In genomic region chr22:45804986-45805325, GRCh38 we compare ENCODE assay signal across 11 cellular contexts.
DNase-seq lines count a peak whose midpoint lies in the region; ATAC-seq and TF ChIP-seq lines count a peak whose summit lies in the region.
"Had no signal": no experiment of that assay in that cellular context is flagged by ENCODE, and none has a peak within 500 bp of the region (broad histone marks: within the 10 kb centered on the region; RNA-seq: fewer than 3 reads in every experiment).

No MANE protein-coding gene starts in this region.

- H3K27me3 Mint-ChIP-seq in activated CD4-positive, alpha-beta T cell treated with anti-CD3 and anti-CD28 coated beads for 36 hours = no peaks in the 10 kb centered on the region

- POLR2A ChIA-PET in HCT116 (lab: Charles Lee) (no interaction called here), Panc1 (lab: Charles Lee) (no interaction called here)
- POLR2A ChIA-PET in activated CD4-positive, alpha-beta T cell treated with anti-CD3 and anti-CD28 coated beads for 36 hours (lab: Charles Lee) = no interaction called here

- H3K4me3 ChIP-seq in HCT116 (replicated peaks in 1 of 2; ENCODE audit: low read depth in 1 of 2, low read length in 2 of 2) = peak overlapping the region in 1 of 2 experiments; percentile 24; a peak in 1 of 4 replicates
- H3K4me3 ChIP-seq in Panc1 (ENCODE audit: low read depth in 2 of 2, low read length in 2 of 2) = no peak overlapping the region
- no peak overlapping the region for H3K4me3 ChIP-seq in skeletal muscle cell (ENCODE audit: low read depth, low read length)
- no peak overlapping the region for H3K4me3 ChIP-seq in uterus

- H3K9me3 ChIP-seq in HCT116 (ENCODE audit: control insufficient read depth in 1 of 2, insufficient read depth in 1 of 2, low read depth in 1 of 2, low read length in 2 of 2) (no peaks in the 10 kb centered on the region), Panc1 (ENCODE audit: control insufficient read depth, insufficient read depth, low read depth, low read length) (no peaks in the 10 kb centered on the region), uterus (no peaks in the 10 kb centered on the region)

- H3K27ac Mint-ChIP-seq in activated CD4-positive, alpha-beta T cell treated with anti-CD3 and anti-CD28 coated beads for 36 hours = no peak overlapping the region
- H3K27ac Mint-ChIP-seq: activated T-helper 1 cell treated with anti-CD3 and anti-CD28 coated beads, Interleukin-12 subunit alpha, Interleukin-12 subunit beta, Interleukin-2, Interleukin-4 antibody, amounts not matched to agents 30 ng/mL and 10 ng/mL and 1 ng/mL, durations not matched to agents 14 hours and 24 hours and 36 hours; endodermal cell had no signal

- H3K4me2 ChIP-seq in HCT116 (ENCODE audit: low read length) = peak overlapping the region; percentile 69

- H3K9me2 ChIP-seq in HCT116 (ENCODE audit: insufficient read depth) = no peaks in the 10 kb centered on the region

- peaks cover 25% of the 10 kb centered on the region for H3K36me3 Mint-ChIP-seq in activated CD4-positive, alpha-beta T cell treated with anti-CD3 and anti-CD28 coated beads for 36 hours (ENCODE audit: low read depth)

- H3K36me3 ChIP-seq in HCT116 (ENCODE audit: control insufficient read depth in 1 of 2, insufficient read depth in 2 of 2, low read length in 2 of 2) (peaks cover 0 to 5% of the 10 kb centered on the region in 2 experiments; a peak in 1 of 4 replicates), Panc1 (ENCODE audit: control insufficient read depth, insufficient read depth, low read length) (no peaks in the 10 kb centered on the region; the same call in 1 of the 2 replicates), uterus (no peaks in the 10 kb centered on the region)

- no peak overlapping the region for H3K4me3 Mint-ChIP-seq in activated CD4-positive, alpha-beta T cell treated with anti-CD3 and anti-CD28 coated beads for 36 hours
- H3K4me3 Mint-ChIP-seq: activated T-helper 1 cell treated with anti-CD3 and anti-CD28 coated beads, Interleukin-12 subunit alpha, Interleukin-12 subunit beta, Interleukin-2, Interleukin-4 antibody, amounts not matched to agents 30 ng/mL and 10 ng/mL and 1 ng/mL, durations not matched to agents 14 hours and 24 hours and 36 hours; endodermal cell had no signal

- H2AFZ ChIP-seq in HCT116 (ENCODE audit: low read depth, low read length, poor library complexity, severe bottlenecking) = no peak overlapping the region

- intact Hi-C loops in HCT116 (cut with micrococcal nuclease) = no loop called here
- intact Hi-C loops in Panc1 (cut with micrococcal nuclease; ENCODE audit: unreplicated experiment) = no loop called here
- intact Hi-C loops in activated CD4-positive, alpha-beta T cell treated with anti-CD3 and anti-CD28 coated beads for 36 hours (cut with DNase I, micrococcal nuclease) = no loop called here
- intact Hi-C loops in uterus (cut with DNase I; ENCODE audit: low total_unique reads) = no loop called here

- TF ChIP-seq POLR2A in HCT116 (IDR thresholded peaks at IDR 0.05; ENCODE audit: borderline replicate concordance, extremely low read depth, insufficient read depth, insufficient read length) (no peak), uterus (IDR thresholded peaks at IDR 0.05) (no peak)

- BruUV-seq in HCT116 (replicated peaks; lab: Mats Ljungman, UMichigan) (no TSS peak), Panc1 (replicated peaks; lab: Mats Ljungman, UMichigan) (no TSS peak)

- CTCF ChIA-PET in HCT116 (lab: Charles Lee) = no interaction called here
- CTCF ChIA-PET in Panc1 (lab: Charles Lee) = no interaction called here
- CTCF ChIA-PET in activated CD4-positive, alpha-beta T cell treated with anti-CD3 and anti-CD28 coated beads for 36 hours (lab: Charles Lee) = no interaction called here

- RAD21 ChIA-PET in HCT116 (lab: Charles Lee; ENCODE audit: low non-redundant PET in 1 of 2, low total read pairs in 2 of 2, uncharacterized antibody in 2 of 2, unreplicated experiment in 2 of 2) = no interaction called here

- H3K9me3 Mint-ChIP-seq in activated CD4-positive, alpha-beta T cell treated with anti-CD3 and anti-CD28 coated beads for 36 hours (ENCODE audit: low read depth) = no peaks in the 10 kb centered on the region
- H3K9me3 Mint-ChIP-seq: activated T-helper 1 cell treated with anti-CD3 and anti-CD28 coated beads, Interleukin-12 subunit alpha, Interleukin-12 subunit beta, Interleukin-2, Interleukin-4 antibody, amounts not matched to agents 30 ng/mL and 10 ng/mL and 1 ng/mL, durations not matched to agents 14 hours and 24 hours and 36 hours had no signal

- H3K4me1 Mint-ChIP-seq in activated CD4-positive, alpha-beta T cell treated with anti-CD3 and anti-CD28 coated beads for 36 hours = no peaks in the 10 kb centered on the region

- H3K27ac ChIP-seq in HCT116 (ENCODE audit: low read depth, low read length) (peak overlapping the region; percentile 27; the same call in 1 of the 2 replicates), Panc1 (ENCODE audit: low read length) (no peak overlapping the region), epithelial cell of prostate (peak overlapping the region; percentile 61), uterus (no peak overlapping the region)

- peaks cover 17 to 24% of the 10 kb centered on the region in 2 experiments for H3K4me1 ChIP-seq in HCT116 (ENCODE audit: control insufficient read depth in 1 of 2, insufficient read depth in 2 of 2, low read length in 2 of 2)
- no peaks in the 10 kb centered on the region; the same call in 1 of the 2 replicates for H3K4me1 ChIP-seq in Panc1 (ENCODE audit: control insufficient read depth, insufficient read depth, low read length)
- H3K4me1 ChIP-seq in uterus = no peaks in the 10 kb centered on the region

- H3K9ac ChIP-seq in HCT116 (ENCODE audit: low read length) = no peak overlapping the region

- in situ Hi-C loops in Panc1 (cut with HindIII; ENCODE audit: low pct_unique_long_range_greater_than_20kb, low sequenced_read_pairs) = no loop called here

- no peaks in the 10 kb centered on the region for H3K79me2 ChIP-seq in HCT116 (ENCODE audit: insufficient read depth, low read length)

- ATAC-seq in HCT116 = peak; percentile 95
- ATAC-seq in Panc1 = peak; percentile 88
- ATAC-seq in activated CD4-positive, alpha-beta T cell treated with anti-CD3 and anti-CD28 coated beads for 36 hours = no peak
- no peak for ATAC-seq in HG02798 (IDR thresholded peaks at IDR 0.05; ENCODE audit: poor library complexity, unreplicated experiment)

- TF ChIP-seq CTCF in HCT116 (IDR thresholded peaks at IDR 0.05 in 2 of 3, conservative IDR thresholded peaks at IDR 0.05 in 1 of 3; ENCODE audit: borderline replicate concordance in 1 of 3, insufficient read depth in 1 of 3, low read depth in 2 of 3, low read length in 2 of 3) (no peak), Panc1 (IDR thresholded peaks at IDR 0.05) (no peak), uterus (IDR thresholded peaks at IDR 0.05) (no peak)

- no peaks in the 10 kb centered on the region for H4K20me1 ChIP-seq in HCT116 (ENCODE audit: insufficient read depth)

- TF ChIP-seq RAD21 in HCT116 (IDR thresholded peaks at IDR 0.05; ENCODE audit: low read depth) = peak; percentile 34

- H3K27me3 ChIP-seq in HCT116 (ENCODE audit: insufficient read depth, low read length) (no peaks in the 10 kb centered on the region), Panc1 (ENCODE audit: control insufficient read depth, insufficient read depth, low read length) (no peaks in the 10 kb centered on the region), uterus (no peaks in the 10 kb centered on the region)

- DNase-seq in HCT116 (ENCODE audit: low read depth, low spot score) (peak; percentile 82), Panc1 (ENCODE audit: low read depth, low spot score) (peak; percentile 67), epithelial cell of prostate (ENCODE audit: low read depth, low spot score) (peak; percentile 92), skeletal muscle cell (ENCODE audit: low read depth) (peak; percentile 98), uterus (no peak), NCI-H2196 (lab: John Stamatoyannopoulos, UW; ENCODE audit: unreplicated experiment) (no peak)
- DNase-seq in activated CD4-positive, alpha-beta T cell treated with anti-CD3 and anti-CD28 coated beads for 36 hours = no peak
- DNase-seq: endodermal cell; stimulated activated CD4-positive, alpha-beta T cell treated with anti-CD3 and anti-CD28 coated beads, Interleukin-15, amount 100 ng/mL, for 24 hours had no signal

TF ChIP-seq in HCT116, 20 proteins besides CTCF, POLR2A, EP300 and RAD21 (continues in another document):
- no peak for TF ChIP-seq TCF7L2 (IDR thresholded peaks at IDR 0.05; ENCODE audit: borderline replicate concordance, extremely low read depth, insufficient read depth, insufficient read length)
- no peak for TF ChIP-seq YY1 (IDR thresholded peaks at IDR 0.05; ENCODE audit: extremely low read depth, insufficient replicate concordance, low read depth, low read length)
- peak; percentile 65 for TF ChIP-seq SP1 (IDR thresholded peaks at IDR 0.05; ENCODE audit: low read depth)
- TF ChIP-seq CBX3 (IDR thresholded peaks at IDR 0.05; ENCODE audit: low read depth) = peak; percentile 79; the same call in 1 of the 2 replicates
- peak; percentile 23; the same call in 1 of the 2 replicates for TF ChIP-seq ATF3 (IDR thresholded peaks at IDR 0.05)
- no peak for TF ChIP-seq ZNF274 (IDR thresholded peaks at IDR 0.05; ENCODE audit: low read depth, low read length)
- peak; percentile 29; the same call in 1 of the 2 replicates for TF ChIP-seq MAX (IDR thresholded peaks at IDR 0.05)
- no peak for TF ChIP-seq SRF (IDR thresholded peaks at IDR 0.05; ENCODE audit: low read depth)

Comparison
In these comparisons a context has a peak if more than half of its experiments do, and no peak if none do; other contexts are left out.
1. ATAC-seq: peak in HCT116 (single experiment) and Panc1 (single experiment); none in activated CD4-positive, alpha-beta T cell treated with anti-CD3 and anti-CD28 coated beads for 36 hours (single experiment) and HG02798 (single experiment).
2. DNase-seq: peak in HCT116 (single experiment), Panc1 (single experiment), epithelial cell of prostate (single experiment) and skeletal muscle cell (single experiment); none in activated CD4-positive, alpha-beta T cell treated with anti-CD3 and anti-CD28 coated beads for 36 hours (single experiment), uterus (0 of 2) and NCI-H2196 (single experiment).
3. H3K27ac ChIP-seq: peak in HCT116 (single experiment) and epithelial cell of prostate (single experiment); none in Panc1 (single experiment) and uterus (0 of 2).